Comparison of ENCODE assay signal across 1 cellular context in genomic region chr17:78223765-78224164, GRCh38.
TF ChIP-seq lines count a peak whose summit lies in the region.

No MANE protein-coding gene starts in this region.

TF ChIP-seq in HEK293, 187 proteins besides CTCF, POLR2A, EP300 and RAD21:
- TF ChIP-seq ZNF501 (tag by site-specific recombination; IDR thresholded peaks at IDR 0.05) = no peak
- TF ChIP-seq SCRT1 (tag by site-specific recombination; IDR thresholded peaks at IDR 0.05; ENCODE audit: borderline replicate concordance) = peak; percentile 96
- peak; percentile 79 for TF ChIP-seq SCRT2 (tag by site-specific recombination; IDR thresholded peaks at IDR 0.05)
- 0 out of 2 replicates have a peak, but pooled peaks have one; percentile 27 for TF ChIP-seq ZNF362 (tag by site-specific recombination; IDR thresholded peaks at IDR 0.05)
